26 cellular contexts compared by ENCODE assay signal in genomic region chr12:52166672-52167071, GRCh38. TPM values are rescaled to one million over a fixed set of nuclear protein-coding genes. Genes with fewer than 3 reads are reported as not detected.
"Had no signal": no experiment of that assay in that cellular context is flagged by ENCODE, and none has a peak within 500 bp of the region (broad histone marks: within the 10 kb centered on the region; RNA-seq: fewer than 3 reads in every experiment).

No MANE protein-coding gene starts in this region.

- H3K27ac ChIP-seq: right atrium auricular region, tibial artery, VCaP had no signal

- H3K9me3 ChIP-seq: breast epithelium, right atrium auricular region, tibial artery had no signal

- H3K4me3 Mint-ChIP-seq: mesothelial cell of epicardium, nephron progenitor cell had no signal

- H3K4me3 ChIP-seq: breast epithelium, lung, right atrium auricular region, tibial artery had no signal

- H3K36me3 ChIP-seq: breast epithelium, right atrium auricular region, tibial artery had no signal

- DNase-seq: activated CD4-positive, CD25-positive, alpha-beta regulatory T cell treated with anti-CD3 and anti-CD28 coated beads, Interleukin-2, amount 50 U/mL, for 72 hours; activated CD8-positive, alpha-beta memory T cell treated with anti-CD3 and anti-CD28 coated beads for 24 hours; activated CD8-positive, alpha-beta memory T cell treated with anti-CD3 and anti-CD28 coated beads, Interleukin-2, amount 50 U/mL, for 48 hours; activated effector memory CD4-positive, alpha-beta T cell treated with anti-CD3 and anti-CD28 coated beads, Interleukin-2, amount 50 U/mL, for 16 hours; activated naive CD4-positive, alpha-beta T cell treated with anti-CD3 and anti-CD28 coated beads, Interleukin-2, amount 50 U/mL, for 16 hours; activated T-cell treated with anti-CD3 and anti-CD28 coated beads, Interleukin-2, amount 50 U/mL, for 48 hours; cerebellar nuclear complex; effector CD4-positive, alpha-beta T cell; glutamatergic neuron; hypothalamus; nephron progenitor cell; occipital lobe; stimulated activated CD4-positive, alpha-beta T cell treated with anti-CD3 and anti-CD28 coated beads, Interleukin-12 subunit alpha, Interleukin-12 subunit beta, amount 100 ng/mL, for 4 hours; stimulated activated CD4-positive, alpha-beta T cell treated with anti-CD3 and anti-CD28 coated beads, Interleukin-2, amount 100 ng/mL, for 24 hours; stimulated activated naive CD8-positive, alpha-beta T cell treated with anti-CD3 and anti-CD28 coated beads, Interleukin-15, Interleukin-2, amounts not matched to agents 100 U/mL and 50 U/mL, for 24 hours; substantia nigra; tibial artery had no signal

- H3K27ac Mint-ChIP-seq: mesothelial cell of epicardium, nephron progenitor cell, progenitor cell of endocrine pancreas had no signal

- H3K36me3 Mint-ChIP-seq: mesothelial cell of epicardium had no signal

- H3K27me3 ChIP-seq: breast epithelium, right atrium auricular region, tibial artery had no signal

- ATAC-seq: esophagus mucosa; left lobe of liver; stimulated activated naive CD8-positive, alpha-beta T cell treated with anti-CD3 and anti-CD28 coated beads, Interleukin-15, Interleukin-2, amounts not matched to agents 100 U/mL and 50 U/mL, for 24 hours had no signal

- H3K9me3 Mint-ChIP-seq: mesothelial cell of epicardium, nephron progenitor cell had no signal

RNA-seq across cellular contexts. Expression of gene KRT80, which starts 25.1 kb away (rescaled TPM):
- total RNA-seq: occipital lobe; T-helper 1 cell treated with Interleukin-12 subunit alpha and Interleukin-12 subunit beta and Interleukin-4 antibody, amounts not matched to agents 30 ng/mL and 1 ng/mL, for 36 hours had no signal
